ENCODE assay signal across 15 cellular contexts in the genomic region with DNA sequence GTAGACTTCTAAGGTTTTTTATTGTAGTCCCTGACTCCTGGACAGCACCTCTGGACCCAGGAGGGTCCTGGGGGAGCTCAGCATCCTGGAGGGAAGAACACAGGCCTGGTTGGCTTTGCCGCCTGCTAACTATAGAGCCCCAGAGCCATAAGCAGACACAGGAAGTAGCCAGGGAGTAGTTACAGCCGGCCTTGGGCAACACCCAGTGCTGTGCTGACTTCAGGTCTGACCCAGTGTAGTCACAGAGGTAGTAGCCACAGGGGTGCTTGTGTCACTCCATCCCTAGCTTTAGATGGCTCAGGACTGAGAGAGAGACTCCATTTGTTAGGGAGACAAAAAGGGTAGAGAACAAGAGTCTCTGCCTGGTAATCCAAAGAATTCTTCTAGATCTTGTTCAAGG. TPM values are rescaled to one million over a fixed set of nuclear protein-coding genes. Genes with fewer than 3 reads are reported as not detected.
DNase-seq lines count a peak whose midpoint lies in the region; ATAC-seq lines count a peak whose summit lies in the region.
"Had no signal": no experiment of that assay in that cellular context is flagged by ENCODE, and none has a peak within 500 bp of the region (broad histone marks: within the 10 kb centered on the region; RNA-seq: fewer than 3 reads in every experiment).

No MANE protein-coding gene starts in this region.

- peak overlapping the region; percentile 66 for H3K27ac Mint-ChIP-seq in activated T-cell treated with anti-CD3 and anti-CD28 coated beads, Interleukin-2, amount 50 U/mL, for 24 hours
- peak overlapping the region; percentile 10 for H3K27ac Mint-ChIP-seq in stimulated activated effector memory CD8-positive, alpha-beta T cell treated with anti-CD3 and anti-CD28 coated beads, Interleukin-12 subunit alpha, Interleukin-12 subunit beta, amount 100 ng/mL, for 72 hours

- no peak for ATAC-seq in activated T-cell treated with anti-CD3 and anti-CD28 coated beads, Interleukin-2, amount 50 U/mL, for 4 hours
- ATAC-seq in GM21619 (IDR thresholded peaks at IDR 0.05; ENCODE audit: unreplicated experiment) = peak; percentile 31
- ATAC-seq in HG03520 (IDR thresholded peaks at IDR 0.05; ENCODE audit: unreplicated experiment) = peak; percentile 34
- peak; percentile 51 for ATAC-seq in stimulated activated effector memory CD8-positive, alpha-beta T cell treated with anti-CD3 and anti-CD28 coated beads, Interleukin-12 subunit alpha, Interleukin-12 subunit beta, amount 100 ng/mL, for 72 hours
- ATAC-seq in GM19397 (IDR thresholded peaks at IDR 0.05; ENCODE audit: unreplicated experiment) = no peak
- ATAC-seq in Right ventricle myocardium inferior = no peak
- ATAC-seq: left lobe of liver; naive thymus-derived CD8-positive, alpha-beta T cell; upper lobe of right lung had no signal

- intact Hi-C loops in Right ventricle myocardium inferior (cut with DNase I) = no loop called here

- peaks cover 40% of the 10 kb centered on the region for H3K36me3 Mint-ChIP-seq in activated T-cell treated with anti-CD3 and anti-CD28 coated beads, Interleukin-2, amount 50 U/mL, for 24 hours (ENCODE audit: low read depth)
- H3K36me3 Mint-ChIP-seq in activated T-cell treated with anti-CD3 and anti-CD28 coated beads, Interleukin-2, amount 50 U/mL, for 4 hours (ENCODE audit: insufficient read depth) = peaks cover 17% of the 10 kb centered on the region
- H3K36me3 Mint-ChIP-seq in stimulated activated effector memory CD8-positive, alpha-beta T cell treated with anti-CD3 and anti-CD28 coated beads, Interleukin-12 subunit alpha, Interleukin-12 subunit beta, amount 100 ng/mL, for 72 hours = peaks cover 31% of the 10 kb centered on the region

- no peaks in the 10 kb centered on the region for H3K27me3 Mint-ChIP-seq in activated T-cell treated with anti-CD3 and anti-CD28 coated beads, Interleukin-2, amount 50 U/mL, for 24 hours
- H3K27me3 Mint-ChIP-seq in activated T-cell treated with anti-CD3 and anti-CD28 coated beads, Interleukin-2, amount 50 U/mL, for 4 hours (ENCODE audit: low read depth) = peaks cover 4% of the 10 kb centered on the region

- peaks cover 67% of the 10 kb centered on the region for H3K4me1 Mint-ChIP-seq in activated T-cell treated with anti-CD3 and anti-CD28 coated beads, Interleukin-2, amount 50 U/mL, for 24 hours (ENCODE audit: low read depth)
- H3K4me1 Mint-ChIP-seq in activated T-cell treated with anti-CD3 and anti-CD28 coated beads, Interleukin-2, amount 50 U/mL, for 4 hours (ENCODE audit: low read depth) = peaks cover 60% of the 10 kb centered on the region
- H3K4me1 Mint-ChIP-seq in stimulated activated effector memory CD8-positive, alpha-beta T cell treated with anti-CD3 and anti-CD28 coated beads, Interleukin-12 subunit alpha, Interleukin-12 subunit beta, amount 100 ng/mL, for 72 hours = peaks cover 78% of the 10 kb centered on the region

- H3K4me3 Mint-ChIP-seq in activated T-cell treated with anti-CD3 and anti-CD28 coated beads, Interleukin-2, amount 50 U/mL, for 24 hours = no peak overlapping the region
- H3K4me3 Mint-ChIP-seq in activated T-cell treated with anti-CD3 and anti-CD28 coated beads, Interleukin-2, amount 50 U/mL, for 4 hours = no peak overlapping the region
- peak overlapping the region; percentile 9 for H3K4me3 Mint-ChIP-seq in stimulated activated effector memory CD8-positive, alpha-beta T cell treated with anti-CD3 and anti-CD28 coated beads, Interleukin-12 subunit alpha, Interleukin-12 subunit beta, amount 100 ng/mL, for 72 hours
- H3K4me3 Mint-ChIP-seq: naive thymus-derived CD8-positive, alpha-beta T cell had no signal

- no peak for DNase-seq in activated T-cell treated with anti-CD3 and anti-CD28 coated beads, Interleukin-2, amount 50 U/mL, for 24 hours
- DNase-seq in activated T-cell treated with anti-CD3 and anti-CD28 coated beads, Interleukin-2, amount 50 U/mL, for 4 hours = no peak
- DNase-seq in stimulated activated effector memory CD8-positive, alpha-beta T cell treated with anti-CD3 and anti-CD28 coated beads, Interleukin-12 subunit alpha, Interleukin-12 subunit beta, amount 100 ng/mL, for 72 hours (ENCODE audit: low spot score in 2 of 2) = no peak
- no peak for DNase-seq in Right ventricle myocardium inferior (ENCODE audit: missing footprints)
- DNase-seq in epidermal melanocyte (ENCODE audit: insufficient read length, low spot score) = no peak
- DNase-seq: amniotic stem cell; naive thymus-derived CD8-positive, alpha-beta T cell; NCI-H1694 treated with DMSO at 0.1 percent for 48 hours; SHP77; stimulated activated CD4-positive, alpha-beta T cell treated with anti-CD3 and anti-CD28 coated beads, Interleukin-2, amount 100 ng/mL, for 24 hours; upper lobe of right lung had no signal

- no peaks in the 10 kb centered on the region for H3K9me3 Mint-ChIP-seq in activated T-cell treated with anti-CD3 and anti-CD28 coated beads, Interleukin-2, amount 50 U/mL, for 24 hours
- H3K9me3 Mint-ChIP-seq in activated T-cell treated with anti-CD3 and anti-CD28 coated beads, Interleukin-2, amount 50 U/mL, for 4 hours = peaks cover 4% of the 10 kb centered on the region
- H3K9me3 Mint-ChIP-seq in stimulated activated effector memory CD8-positive, alpha-beta T cell treated with anti-CD3 and anti-CD28 coated beads, Interleukin-12 subunit alpha, Interleukin-12 subunit beta, amount 100 ng/mL, for 72 hours = no peaks in the 10 kb centered on the region

RNA-seq across cellular contexts. Expression of a gene that starts 21.9 kb away (rescaled TPM):
- 10 to 100 TPM; 32.9 to 67.7 (median 54.8) TPM for total RNA-seq in activated T-cell treated with anti-CD3 and anti-CD28 coated beads, Interleukin-2, amount 50 U/mL, for 4 hours
- total RNA-seq in Right ventricle myocardium inferior = 0.19 TPM

Comparison
In these comparisons a context has a peak if more than half of its experiments do, and no peak if none do; other contexts are left out.
1. ATAC-seq: peak in GM21619 (single experiment), HG03520 (single experiment) and stimulated activated effector memory CD8-positive, alpha-beta T cell treated with anti-CD3 and anti-CD28 coated beads, Interleukin-12 subunit alpha, Interleukin-12 subunit beta, amount 100 ng/mL, for 72 hours (single experiment); none in activated T-cell treated with anti-CD3 and anti-CD28 coated beads, Interleukin-2, amount 50 U/mL, for 4 hours (0 of 2), GM19397 (single experiment) and Right ventricle myocardium inferior (single experiment).
2. RNA of a gene that starts 21.9 kb away (total RNA-seq): 32.9 to 67.7 TPM in activated T-cell treated with anti-CD3 and anti-CD28 coated beads, Interleukin-2, amount 50 U/mL, for 4 hours; 0.19 TPM in Right ventricle myocardium inferior (single experiment); every median in the first group is over 10 times any median in the second.